In the genomic region with DNA sequence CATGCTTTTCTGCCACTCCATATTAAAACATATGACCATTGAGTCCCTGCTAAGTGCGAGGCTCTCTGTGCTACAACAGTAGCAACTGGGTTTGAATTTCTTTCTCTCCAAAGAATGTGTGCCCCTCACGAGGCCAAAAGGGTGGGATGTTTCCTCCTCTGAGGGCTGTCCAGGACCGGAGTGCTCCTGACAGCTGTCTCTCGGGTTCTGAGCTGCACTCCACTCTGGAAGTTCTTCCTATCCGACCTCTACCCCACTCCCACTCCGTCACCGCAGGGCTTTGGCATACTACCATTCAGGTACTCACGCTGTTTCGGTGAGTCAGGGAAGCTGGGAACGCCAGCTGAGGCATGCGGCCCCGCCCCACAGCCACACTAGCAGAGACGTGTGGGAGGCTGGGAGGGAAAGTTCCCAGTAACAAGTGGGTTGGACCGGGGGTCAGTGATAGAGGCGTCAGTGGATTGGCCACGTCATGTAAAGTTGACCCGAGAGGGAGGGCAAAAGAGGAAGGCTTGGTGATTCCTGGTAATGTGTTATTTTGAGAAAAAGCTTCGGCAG, we compare ENCODE assay signal across 8 cellular contexts. TPM values are rescaled to one million over a fixed set of nuclear protein-coding genes. Genes with fewer than 3 reads are reported as not detected.
DNase-seq lines count a peak whose midpoint lies in the region; ATAC-seq, FAIRE-seq and TF ChIP-seq lines count a peak whose summit lies in the region.

No MANE protein-coding gene starts in this region.

- peak overlapping the region; percentile 91 for H3K4me3 Mint-ChIP-seq in activated naive CD8-positive, alpha-beta T cell treated with anti-CD3 and anti-CD28 coated beads, Interleukin-2, amount 10 ng/mL, durations not matched to agents 7 days and 5 days

- peak overlapping the region; percentile 41 for H3K4me3 ChIP-seq in RWPE2 (ENCODE audit: severe bottlenecking)
- H3K4me3 ChIP-seq in cardiac muscle cell, result peak overlapping the region; percentile 47
- peak overlapping the region; percentile 72 for H3K4me3 ChIP-seq in ovary
- H3K4me3 ChIP-seq in uterus, result peak overlapping the region; percentile 60 to 65

- H3K9me3 Mint-ChIP-seq in activated naive CD8-positive, alpha-beta T cell treated with anti-CD3 and anti-CD28 coated beads, Interleukin-2, amount 10 ng/mL, durations not matched to agents 7 days and 5 days, result no peaks in the 10 kb centered on the region

- no peak for FAIRE-seq in GM19239 (lab: Jason Lieb, UNC)

- peaks cover under 1% of the 10 kb centered on the region for H3K27me3 Mint-ChIP-seq in activated naive CD8-positive, alpha-beta T cell treated with anti-CD3 and anti-CD28 coated beads, Interleukin-2, amount 10 ng/mL, durations not matched to agents 7 days and 5 days

- H3K9me3 ChIP-seq in RWPE2 (ENCODE audit: severe bottlenecking), result no peaks in the 10 kb centered on the region
- H3K9me3 ChIP-seq in cardiac muscle cell (ENCODE audit: low read depth), result no peaks in the 10 kb centered on the region
- H3K9me3 ChIP-seq in ovary, result no peaks in the 10 kb centered on the region
- H3K9me3 ChIP-seq in uterus, result no peaks in the 10 kb centered on the region

- H3K27me3 ChIP-seq in RWPE2 (ENCODE audit: insufficient read depth, poor library complexity, severe bottlenecking) (no peaks in the 10 kb centered on the region), cardiac muscle cell (no peaks in the 10 kb centered on the region), ovary (no peaks in the 10 kb centered on the region), uterus (no peaks in the 10 kb centered on the region)

- H3K27ac ChIP-seq in RWPE2 (ENCODE audit: poor library complexity, severe bottlenecking), result peak overlapping the region; percentile 91
- H3K27ac ChIP-seq in cardiac muscle cell, result peak overlapping the region; percentile 93
- H3K27ac ChIP-seq in ovary, result peak overlapping the region; percentile 87 to 99
- peak overlapping the region; percentile 94 to 95 for H3K27ac ChIP-seq in uterus

- peak; percentile 40 for DNase-seq in DMS153 treated with DMSO at 0.1 percent for 48 hours (lab: John Stamatoyannopoulos, UW; ENCODE audit: unreplicated experiment)
- DNase-seq in HuH-7 (ENCODE audit: low spot score), result peak; percentile 88
- peak; percentile 99 for DNase-seq in RWPE2 (ENCODE audit: low spot score)
- DNase-seq in activated naive CD8-positive, alpha-beta T cell treated with anti-CD3 and anti-CD28 coated beads, Interleukin-2, amount 10 ng/mL, durations not matched to agents 7 days and 5 days, result no peak
- peak; percentile 76 to 97 for DNase-seq in cardiac muscle cell (ENCODE audit: low read depth in 1 of 2, low spot score in 1 of 2)
- DNase-seq in ovary, result peak; percentile 87 to 95 (median 91)
- peak; percentile 91 to 94 for DNase-seq in uterus
- DNase-seq in GM19239 (ENCODE audit: insufficient read length, low spot score), result no peak

- H3K36me3 ChIP-seq in RWPE2 (ENCODE audit: low read depth) (peaks cover 55% of the 10 kb centered on the region), cardiac muscle cell (peaks cover 28% of the 10 kb centered on the region), ovary (no peaks in the 10 kb centered on the region), uterus (no peaks in the 10 kb centered on the region)

- peaks cover 27% of the 10 kb centered on the region for H3K4me1 Mint-ChIP-seq in activated naive CD8-positive, alpha-beta T cell treated with anti-CD3 and anti-CD28 coated beads, Interleukin-2, amount 10 ng/mL, durations not matched to agents 7 days and 5 days

- TF ChIP-seq EP300 in ovary (IDR thresholded peaks at IDR 0.05), result peak; percentile 86

- peaks cover 19% of the 10 kb centered on the region for H3K4me1 ChIP-seq in RWPE2 (ENCODE audit: insufficient read depth, poor library complexity, severe bottlenecking)
- H3K4me1 ChIP-seq in cardiac muscle cell (ENCODE audit: low read depth), result peaks cover 19% of the 10 kb centered on the region
- H3K4me1 ChIP-seq in ovary (ENCODE audit: insufficient read depth), result peaks cover 4% of the 10 kb centered on the region
- H3K4me1 ChIP-seq in uterus, result peaks cover 0 to 12% of the 10 kb centered on the region in 2 donors

- peak; percentile 79 for ATAC-seq in RWPE2 (ENCODE audit: low read depth)
- ATAC-seq in activated naive CD8-positive, alpha-beta T cell treated with anti-CD3 and anti-CD28 coated beads, Interleukin-2, amount 10 ng/mL, durations not matched to agents 7 days and 5 days (ENCODE audit: low read depth), result no peak

- POLR2A ChIA-PET in activated naive CD8-positive, alpha-beta T cell treated with anti-CD3 and anti-CD28 coated beads, Interleukin-2, amount 10 ng/mL, durations not matched to agents 7 days and 5 days (lab: Charles Lee), result interaction anchor here (0.5 to 1.6 kb wide), 5 partner anchors 9 to 181 kb away, joined by 3 to 7 read pairs (median 4); a partner anchor contains a TSS

- TF ChIP-seq CTCF in RWPE2 (IDR thresholded peaks at IDR 0.05; ENCODE audit: poor library complexity, severe bottlenecking) (no peak), cardiac muscle cell (IDR thresholded peaks at IDR 0.05; ENCODE audit: low read depth, low read length) (no peak), ovary (IDR thresholded peaks at IDR 0.05) (no peak), uterus (IDR thresholded peaks at IDR 0.05) (no peak)

- TF ChIP-seq POLR2A in ovary (IDR thresholded peaks at IDR 0.05) (peak; percentile 8), uterus (IDR thresholded peaks at IDR 0.05) (peak in 1 of 2 donors; percentile 28)

- 0 to 2% (median 1%) methylated on average over 18 of the region's 18 CpGs for WGBS in ovary, 3 donors

- H3K36me3 Mint-ChIP-seq in activated naive CD8-positive, alpha-beta T cell treated with anti-CD3 and anti-CD28 coated beads, Interleukin-2, amount 10 ng/mL, durations not matched to agents 7 days and 5 days, result peaks cover 11% of the 10 kb centered on the region

- intact Hi-C loops in ovary (cut with DNase I) (loop anchor here in 1 of 4 donors (5.0 kb wide), 1 partner anchor 37 kb away; a partner anchor contains a TSS), uterus (cut with DNase I; ENCODE audit: low total_unique reads) (no loop called here)

- H3K27ac Mint-ChIP-seq in activated naive CD8-positive, alpha-beta T cell treated with anti-CD3 and anti-CD28 coated beads, Interleukin-2, amount 10 ng/mL, durations not matched to agents 7 days and 5 days, result peak overlapping the region; percentile 95

RNA-seq across cellular contexts. Expression of a gene that starts 0.7 kb away (rescaled TPM):
- total RNA-seq in activated naive CD8-positive, alpha-beta T cell treated with anti-CD3 and anti-CD28 coated beads, Interleukin-2, amount 10 ng/mL, durations not matched to agents 7 days and 5 days, result 10 to 100 TPM; 40.7 to 45.0 TPM
- total RNA-seq in cardiac muscle cell (18.4 and 20.9 TPM in 2 replicates), ovary (10 to 100 TPM; 10.8 to 31.4 (median 16.8) TPM), uterus (10 to 100 TPM in 3 of 4 donors, under 1 TPM in 1; 0.26 to 24.0 (median 21.8) TPM)
- polyA plus RNA-seq in cardiac muscle cell (45.1 and 50.7 TPM in 2 replicates), ovary (10 to 100 TPM; 19.7 to 50.2 TPM)

RNA-seq across cellular contexts. Expression of a gene that starts 5.4 kb away (rescaled TPM):
- 10 to 100 TPM; 60.0 to 71.1 TPM for total RNA-seq in activated naive CD8-positive, alpha-beta T cell treated with anti-CD3 and anti-CD28 coated beads, Interleukin-2, amount 10 ng/mL, durations not matched to agents 7 days and 5 days
- 102 and 114 TPM in 2 replicates for total RNA-seq in cardiac muscle cell
- polyA plus RNA-seq in cardiac muscle cell, result 105 and 110 TPM in 2 replicates
- 100 to 1,000 TPM in 1 of 7 donors, 10 to 100 TPM in 6; 59.3 to 126 (median 85.5) TPM for total RNA-seq in ovary
- 100 to 1,000 TPM in 1 of 2 donors, under 1 TPM in 1; 0.70 to 168 TPM for polyA plus RNA-seq in ovary
- 10 to 100 TPM; 36.1 to 94.4 (median 85.4) TPM for total RNA-seq in uterus

RNA-seq across cellular contexts. Expression of a gene that starts 7.3 kb away (rescaled TPM):
- total RNA-seq in activated naive CD8-positive, alpha-beta T cell treated with anti-CD3 and anti-CD28 coated beads, Interleukin-2, amount 10 ng/mL, durations not matched to agents 7 days and 5 days, result under 1 TPM; 0.25 to 0.48 TPM
- total RNA-seq in cardiac muscle cell, result 39.1 and 43.1 TPM in 2 replicates
- polyA plus RNA-seq in cardiac muscle cell, result 83.5 and 104 TPM in 2 replicates
- 10 to 100 TPM; 12.1 to 51.6 (median 16.6) TPM for total RNA-seq in ovary
- polyA plus RNA-seq in ovary, result 10 to 100 TPM; 18.6 to 27.3 TPM
- total RNA-seq in uterus, result 10 to 100 TPM; 22.3 to 58.5 (median 36.5) TPM

RNA-seq across cellular contexts. Expression of a gene that starts 38.2 kb away (rescaled TPM):
- 100 to 1,000 TPM; 146 to 170 TPM for total RNA-seq in activated naive CD8-positive, alpha-beta T cell treated with anti-CD3 and anti-CD28 coated beads, Interleukin-2, amount 10 ng/mL, durations not matched to agents 7 days and 5 days
- 122 and 124 TPM in 2 replicates for total RNA-seq in cardiac muscle cell
- polyA plus RNA-seq in cardiac muscle cell, result 357 and 428 TPM in 2 replicates
- total RNA-seq in ovary, result 100 to 1,000 TPM in 6 of 7 donors, 10 to 100 TPM in 1; 96.5 to 209 (median 158) TPM
- 100 to 1,000 TPM; 219 to 499 TPM for polyA plus RNA-seq in ovary
- total RNA-seq in uterus, result 100 to 1,000 TPM in 1 of 4 donors, 10 to 100 TPM in 2, 1 to 10 TPM in 1; 1.5 to 200 (median 62.5) TPM

RNA-seq across cellular contexts. Expression of a gene that starts 38.7 kb away (rescaled TPM):
- 10 to 100 TPM; 12.4 to 13.4 TPM for total RNA-seq in activated naive CD8-positive, alpha-beta T cell treated with anti-CD3 and anti-CD28 coated beads, Interleukin-2, amount 10 ng/mL, durations not matched to agents 7 days and 5 days
- total RNA-seq in cardiac muscle cell (3.6 and 5.4 TPM in 2 replicates), ovary (under 1 TPM in 6 of 7 donors, not detected in 1; 0.12 to 0.87 (median 0.54) TPM), uterus (1 to 10 TPM in 3 of 4 donors, under 1 TPM in 1; 0.26 to 4.6 (median 2.5) TPM)
- polyA plus RNA-seq in cardiac muscle cell (2.9 and 3.2 TPM in 2 replicates), ovary (under 1 TPM; 0.12 to 0.24 TPM)

Comparison
In these comparisons a context has a peak if more than half of its experiments do, and no peak if none do; other contexts are left out.
1. DNase-seq: peak in DMS153 treated with DMSO at 0.1 percent for 48 hours (single experiment), HuH-7 (single experiment), RWPE2 (single experiment), cardiac muscle cell (2 of 2), ovary (5 of 5) and uterus (2 of 2); none in activated naive CD8-positive, alpha-beta T cell treated with anti-CD3 and anti-CD28 coated beads, Interleukin-2, amount 10 ng/mL, durations not matched to agents 7 days and 5 days (single experiment) and GM19239 (single experiment).
2. RNA of a gene that starts 7.3 kb away (total RNA-seq): 22.3 to 58.5 TPM in uterus, 39.1 to 43.1 TPM in cardiac muscle cell and 12.1 to 51.6 TPM in ovary; 0.25 to 0.48 TPM in activated naive CD8-positive, alpha-beta T cell treated with anti-CD3 and anti-CD28 coated beads, Interleukin-2, amount 10 ng/mL, durations not matched to agents 7 days and 5 days; every median in the first group is over 4 times any median in the second.
3. Peak in every context shown above with its lines, with median percentiles within 50 percentile points of each other: H3K27ac ChIP-seq and H3K4me3 ChIP-seq.